Comparison of ENCODE assay signal across 18 cellular contexts in the genomic region with DNA sequence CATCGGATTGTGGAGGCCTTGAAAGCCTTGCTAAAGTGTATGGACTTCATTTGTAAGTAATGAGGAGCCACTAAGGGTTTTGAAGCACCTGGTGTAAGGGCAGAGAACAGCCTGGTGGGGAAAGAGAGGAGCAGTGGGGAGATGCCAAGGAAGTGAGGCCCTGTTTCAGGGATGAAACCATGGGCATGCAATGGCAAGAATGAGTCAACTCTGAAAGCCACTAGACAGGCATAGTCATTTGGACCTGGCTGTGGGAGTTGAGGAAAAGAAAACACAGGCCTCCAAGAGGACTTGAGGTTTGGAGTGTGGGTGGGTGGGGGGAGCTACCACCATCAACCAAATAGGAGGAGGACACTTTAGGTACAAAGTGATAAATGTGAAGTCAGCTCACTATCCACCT. TPM values are rescaled to one million over a fixed set of nuclear protein-coding genes. Genes with fewer than 3 reads are reported as not detected.
DNase-seq lines count a peak whose midpoint lies in the region; ATAC-seq, FAIRE-seq and TF ChIP-seq lines count a peak whose summit lies in the region.
"Had no signal": no experiment of that assay in that cellular context is flagged by ENCODE, and none has a peak within 500 bp of the region (broad histone marks: within the 10 kb centered on the region; RNA-seq: fewer than 3 reads in every experiment).

No MANE protein-coding gene starts in this region.

- CTCF ChIA-PET in GM10248 (lab: Yijun Ruan, JAX): interaction anchor here (0.7 to 2.9 kb wide), 4 partner anchors 9 to 81 kb away, joined by 3 to 15 read pairs (median 4); no protein-coding TSS in a partner anchor

- H3T11ph ChIP-seq in H9 (ENCODE audit: low read length): no peak overlapping the region

- H3K36me3 ChIP-seq in small intestine (ENCODE audit: control insufficient read depth in 2 of 2, insufficient read depth in 2 of 2, low read length in 2 of 2): no peaks in the 10 kb centered on the region
- H3K36me3 ChIP-seq: ascending aorta, esophagus squamous epithelium, spleen had no signal

- no peak overlapping the region for H4K91ac ChIP-seq in H9 (ENCODE audit: insufficient read length, low read depth, low read length)

- no peaks in the 10 kb centered on the region for H3K27me3 ChIP-seq in small intestine (ENCODE audit: control insufficient read depth in 2 of 2, insufficient read depth in 2 of 2, low read length in 2 of 2)
- no peaks in the 10 kb centered on the region for H3K27me3 ChIP-seq in H9 (ENCODE audit: insufficient read depth, low read length)
- H3K27me3 ChIP-seq: ascending aorta, esophagus squamous epithelium, spleen had no signal

- no peaks in the 10 kb centered on the region for H3K79me1 ChIP-seq in H9 (ENCODE audit: insufficient read depth, low read depth, low read length, poor library complexity, severe bottlenecking)

- H4K20me1 ChIP-seq in H9 (ENCODE audit: control insufficient read depth, insufficient read depth, insufficient read length): no peaks in the 10 kb centered on the region

- H3K27ac Mint-ChIP-seq in activated T-helper 17 cell treated with anti-CD3 and anti-CD28 coated beads, Interleukin-2, amount 50 U/mL, for 72 hours: peak overlapping the region; percentile 17
- no peak overlapping the region for H3K27ac Mint-ChIP-seq in H9
- H3K27ac Mint-ChIP-seq: stimulated activated naive B cell treated with anti-CD40 and anti-IgM and Interleukin-4, amounts not matched to agents 10 μg/mL and 1 μg/mL and 100 μg/mL, for 72 hours had no signal

- no peak overlapping the region for H2BK20ac ChIP-seq in H9 (ENCODE audit: low read depth, low read length, poor library complexity, severe bottlenecking)

- H3K4me1 Mint-ChIP-seq in activated T-helper 17 cell treated with anti-CD3 and anti-CD28 coated beads, Interleukin-2, amount 50 U/mL, for 72 hours: peaks cover 15% of the 10 kb centered on the region
- peaks cover 0 to 4% of the 10 kb centered on the region in 2 experiments; a peak in 1 of 4 replicates for H3K4me1 Mint-ChIP-seq in H9

- no peaks in the 10 kb centered on the region for H3K23me2 ChIP-seq in H9 (ENCODE audit: insufficient read length, low read depth, low read length, poor library complexity, severe bottlenecking)

- no peaks in the 10 kb centered on the region for H3K9me3 ChIP-seq in small intestine (ENCODE audit: control insufficient read depth, low read depth)
- no peaks in the 10 kb centered on the region for H3K9me3 ChIP-seq in H9 (ENCODE audit: control insufficient read depth, low read depth, low read length)
- H3K9me3 ChIP-seq: ascending aorta, esophagus squamous epithelium, spleen had no signal

- no peaks in the 10 kb centered on the region for H3K79me2 ChIP-seq in H9 (ENCODE audit: insufficient read depth, low read length)

- H2BK5ac ChIP-seq in H9 (ENCODE audit: insufficient read length, low read length): no peak overlapping the region

- TF ChIP-seq CTCF in H9 (conservative IDR thresholded peaks at IDR 0.05) (no peak), GM10248 (IDR thresholded peaks at IDR 0.05; ENCODE audit: control extremely low read depth, extremely low read depth, low read depth, missing control alignments) (no peak)

- no peak overlapping the region for H2AK5ac ChIP-seq in H9 (ENCODE audit: insufficient read length, low read length)

- ATAC-seq in activated T-helper 17 cell treated with anti-CD3 and anti-CD28 coated beads, Interleukin-2, amount 50 U/mL, for 72 hours (replicated peaks): peak; percentile 85
- ATAC-seq: HCT116 had no signal

- POLR2A ChIA-PET in GM10248 (lab: Yijun Ruan, JAX): no interaction called here

- no peak overlapping the region for H3K18ac ChIP-seq in H9 (ENCODE audit: insufficient read length, low read depth, low read length)

- no peak overlapping the region for H3K14ac ChIP-seq in H9 (ENCODE audit: insufficient read depth, low read length)

- H4K5ac ChIP-seq in H9 (ENCODE audit: insufficient read length, low read depth, low read length): no peak overlapping the region

- H3K27ac ChIP-seq in small intestine (ENCODE audit: low read depth in 1 of 2, low read length in 1 of 2) (no peak overlapping the region), H9 (ENCODE audit: insufficient read length, low read depth, low read length) (no peak overlapping the region)
- H3K27ac ChIP-seq: ascending aorta, esophagus squamous epithelium, spleen had no signal

- no peak overlapping the region for H3K4ac ChIP-seq in H9 (ENCODE audit: low read depth, low read length)

- H3K56ac ChIP-seq in H9 (ENCODE audit: insufficient read length, low read depth, low read length): no peak overlapping the region

- no peak overlapping the region for H4K8ac ChIP-seq in H9 (replicated peaks; ENCODE audit: insufficient read length, low read depth, low read length)

- H3K23ac ChIP-seq in H9 (ENCODE audit: insufficient read length, low read depth, low read length): no peak overlapping the region

- peak; percentile 41 to 47 (median 46) for DNase-seq in stimulated activated CD4-positive, alpha-beta T cell treated with anti-CD3 and anti-CD28 coated beads, Interleukin-12 subunit alpha, Interleukin-12 subunit beta, amount 100 ng/mL, for 48 hours (ENCODE audit: low read depth in 2 of 3, low spot score in 1 of 3)
- no peak for DNase-seq in stimulated activated CD4-positive, alpha-beta T cell treated with anti-CD3 and anti-CD28 coated beads, Interleukin-4, amount 100 ng/mL, for 4 hours
- DNase-seq in myocyte (ENCODE audit: low read depth) (peak; percentile 41), ureter (ENCODE audit: low spot score) (peak; percentile 14), small intestine (no peak), H9 (no peak), GM10248 (ENCODE audit: extremely low spot score) (no peak)
- DNase-seq: AML-193; dermis blood vessel endothelial cell; esophagus squamous epithelium; NCI-H1048; NK-92 treated with Interleukin-12 subunit alpha and Interleukin-12 subunit beta, amount 100 ng/mL, for 24 hours; Right ventricle myocardium superior; spleen; stimulated activated naive B cell treated with anti-CD40 and anti-IgM and Interleukin-4, amounts not matched to agents 10 μg/mL and 1 μg/mL and 100 μg/mL, for 72 hours had no signal

- H3K4me3 ChIP-seq in small intestine (ENCODE audit: low read depth in 1 of 2, low read length in 2 of 2): no peak overlapping the region
- H3K4me3 ChIP-seq: ascending aorta, esophagus squamous epithelium, spleen had no signal

- H2BK15ac ChIP-seq in H9 (ENCODE audit: low read depth, low read length): no peak overlapping the region

- H3K4me3 Mint-ChIP-seq in activated T-helper 17 cell treated with anti-CD3 and anti-CD28 coated beads, Interleukin-2, amount 50 U/mL, for 72 hours: peak overlapping the region; percentile 9
- no peak overlapping the region for H3K4me3 Mint-ChIP-seq in H9
- H3K4me3 Mint-ChIP-seq: stimulated activated naive B cell treated with anti-CD40 and anti-IgM and Interleukin-4, amounts not matched to agents 10 μg/mL and 1 μg/mL and 100 μg/mL, for 72 hours had no signal

- H2AFZ ChIP-seq in H9 (ENCODE audit: low read length): no peak overlapping the region

- H3K4me1 ChIP-seq in small intestine (ENCODE audit: control insufficient read depth in 2 of 2, insufficient read depth in 1 of 2, low read depth in 1 of 2, low read length in 1 of 2) (no peaks in the 10 kb centered on the region), H9 (ENCODE audit: insufficient read depth, low read length) (no peaks in the 10 kb centered on the region)
- H3K4me1 ChIP-seq: ascending aorta, esophagus squamous epithelium, spleen had no signal

- no peak for FAIRE-seq in small intestine (lab: Jason Lieb, UNC)

- H3K9ac ChIP-seq in H9 (ENCODE audit: extremely low read depth, insufficient read length, low read length): no peak overlapping the region

- H3K36me3 Mint-ChIP-seq in activated T-helper 17 cell treated with anti-CD3 and anti-CD28 coated beads, Interleukin-2, amount 50 U/mL, for 72 hours (ENCODE audit: low read depth): no peaks in the 10 kb centered on the region
- H3K36me3 Mint-ChIP-seq in H9 (ENCODE audit: insufficient read depth in 1 of 3, low read depth in 3 of 3): no peaks in the 10 kb centered on the region; a peak in 2 of 7 replicates
- H3K36me3 Mint-ChIP-seq: stimulated activated naive B cell treated with anti-CD40 and anti-IgM and Interleukin-4, amounts not matched to agents 10 μg/mL and 1 μg/mL and 100 μg/mL, for 72 hours had no signal

- H3K9me3 Mint-ChIP-seq in activated T-helper 17 cell treated with anti-CD3 and anti-CD28 coated beads, Interleukin-2, amount 50 U/mL, for 72 hours: no peaks in the 10 kb centered on the region
- H3K9me3 Mint-ChIP-seq in H9: peaks cover 0 to 2% of the 10 kb centered on the region in 2 experiments; a peak in 2 of 5 replicates
- H3K9me3 Mint-ChIP-seq: stimulated activated naive B cell treated with anti-CD40 and anti-IgM and Interleukin-4, amounts not matched to agents 10 μg/mL and 1 μg/mL and 100 μg/mL, for 72 hours had no signal

- H3K27me3 Mint-ChIP-seq in activated T-helper 17 cell treated with anti-CD3 and anti-CD28 coated beads, Interleukin-2, amount 50 U/mL, for 72 hours: no peaks in the 10 kb centered on the region
- peaks cover 3% of the 10 kb centered on the region; the same call in 1 of the 2 replicates for H3K27me3 Mint-ChIP-seq in H9 (ENCODE audit: low read depth)

- no peak overlapping the region for H3K4me2 ChIP-seq in H9 (ENCODE audit: insufficient read depth, insufficient read length, low read length)

- 70 to 100% (median 93%) methylated on average over 1 of the region's 1 CpG for WGBS in small intestine, 3 donors
- no CpG with 5 or more reads among the region's 1 CpG for WGBS in H9 (ENCODE audit: extremely low coverage, insufficient read length, low lambda C conversion rate)

- H2BK120ac ChIP-seq in H9 (ENCODE audit: low read depth, low read length, poor library complexity, severe bottlenecking): no peak overlapping the region

- no peak overlapping the region for H2BK12ac ChIP-seq in H9 (ENCODE audit: insufficient read length, low read depth, low read length)

RNA-seq across cellular contexts. Expression of gene XCR1, which starts 7.6 kb away (rescaled TPM):
- under 1 TPM; 0.04 to 0.05 TPM for total RNA-seq in activated T-helper 17 cell treated with anti-CD3 and anti-CD28 coated beads, Interleukin-2, amount 50 U/mL, for 72 hours
- total RNA-seq in myocyte (not detected in 2 replicates), ureter (0.70 TPM), H9 (2021) (not detected in 2 replicates)
- polyA plus RNA-seq in myocyte (2012): not detected
- under 1 TPM in 2 of 3 donors, not detected in 1; under 0.01 to 0.13 TPM for polyA plus RNA-seq in small intestine
- total RNA-seq: ascending aorta, dermis blood vessel endothelial cell, Right ventricle myocardium superior had no signal

RNA-seq across cellular contexts. Expression of gene FYCO1, which starts 24.1 kb away (rescaled TPM):
- total RNA-seq in activated T-helper 17 cell treated with anti-CD3 and anti-CD28 coated beads, Interleukin-2, amount 50 U/mL, for 72 hours: 10 to 100 TPM; 15.5 to 26.2 TPM
- total RNA-seq in myocyte (35.8 and 37.1 TPM in 2 replicates), ureter (62.0 TPM), H9 (2021) (10.4 and 10.6 TPM in 2 replicates)
- polyA plus RNA-seq in myocyte (2012): 23.9 TPM
- polyA plus RNA-seq in small intestine: 1 to 10 TPM; 6.5 to 9.6 (median 8.3) TPM

Comparison
In these comparisons a context has a peak if more than half of its experiments do, and no peak if none do; other contexts are left out.
1. DNase-seq: peak in stimulated activated CD4-positive, alpha-beta T cell treated with anti-CD3 and anti-CD28 coated beads, Interleukin-12 subunit alpha, Interleukin-12 subunit beta, amount 100 ng/mL, for 48 hours (3 of 3), myocyte (single experiment) and ureter (single experiment); none in stimulated activated CD4-positive, alpha-beta T cell treated with anti-CD3 and anti-CD28 coated beads, Interleukin-4, amount 100 ng/mL, for 4 hours (0 of 2), small intestine (single experiment), H9 (single experiment) and GM10248 (single experiment).